10 cellular contexts compared by ENCODE assay signal in the genomic region with DNA sequence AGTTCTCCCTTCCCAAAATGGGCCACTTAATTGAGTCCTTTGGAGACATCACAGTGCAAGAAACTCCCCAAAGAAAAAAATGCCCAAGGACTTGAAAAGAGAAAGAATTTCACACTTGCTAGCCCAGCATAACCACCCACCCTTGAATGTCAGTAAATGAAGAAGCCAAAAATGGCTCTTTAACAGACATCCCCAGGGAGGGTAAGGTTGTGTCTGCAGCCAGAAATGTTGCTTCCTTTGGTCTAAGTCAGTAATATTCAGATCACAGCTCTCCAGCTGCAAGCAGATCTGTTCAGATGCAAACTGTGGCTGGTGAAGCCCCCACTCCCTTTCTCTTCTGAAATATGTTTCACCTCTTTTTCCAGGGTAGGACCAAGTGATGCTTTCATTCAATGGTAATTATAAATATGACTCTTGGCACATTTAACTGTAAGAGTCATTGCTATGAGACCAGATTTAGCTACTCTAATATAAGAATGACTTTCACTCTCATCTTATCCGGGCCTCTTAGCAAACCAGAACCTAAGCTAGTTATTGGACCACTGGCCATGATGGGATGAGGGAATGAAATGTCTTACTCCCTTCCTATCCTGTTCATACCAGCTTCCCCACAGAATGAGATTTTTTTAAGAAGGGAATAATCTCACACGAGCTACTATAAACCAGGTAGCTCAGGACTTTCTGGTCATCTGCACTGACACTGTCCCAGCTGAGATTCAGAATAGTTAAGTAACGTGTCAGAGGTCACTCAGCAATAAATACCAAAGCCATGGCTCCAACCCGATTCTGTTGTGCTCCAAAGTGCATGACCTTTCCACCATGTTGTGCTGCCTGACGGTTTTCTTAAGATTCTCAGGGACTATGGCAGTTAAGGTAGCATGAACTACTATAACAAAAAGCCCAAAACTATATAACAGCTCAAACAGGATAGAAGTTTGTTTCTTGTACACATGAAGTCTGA.
DNase-seq lines count a peak whose midpoint lies in the region; ATAC-seq and TF ChIP-seq lines count a peak whose summit lies in the region.
"Had no signal": no experiment of that assay in that cellular context is flagged by ENCODE, and none has a peak within 500 bp of the region (broad histone marks: within the 10 kb centered on the region; RNA-seq: fewer than 3 reads in every experiment).

No MANE protein-coding gene starts in this region.

- ATAC-seq in GM19452 (IDR thresholded peaks at IDR 0.05; ENCODE audit: unreplicated experiment): peak; percentile 72
- peak; percentile 66 for ATAC-seq in HG03159 (IDR thresholded peaks at IDR 0.05; ENCODE audit: unreplicated experiment)
- ATAC-seq: right lobe of liver had no signal

- DNase-seq in GM10266 (ENCODE audit: extremely low spot score) (peak; percentile 46), germinal center (ENCODE audit: low spot score) (peak; percentile 68), NCI-H2029 (lab: John Stamatoyannopoulos, UW) (no peak), NCI-H1092 treated with DMSO at 0.1 percent for 48 hours (lab: John Stamatoyannopoulos, UW) (no peak), HEK293T (ENCODE audit: extremely low spot score) (no peak), T-helper 1 cell (no peak)
- DNase-seq: activated CD8-positive, alpha-beta memory T cell treated with anti-CD3 and anti-CD28 coated beads, Interleukin-2, amount 50 U/mL, for 48 hours; right lobe of liver had no signal

- CTCF ChIA-PET in HEK293T (lab: Yijun Ruan, JAX): no interaction called here

- no peak for TF ChIP-seq CTCF in GM10266 (IDR thresholded peaks at IDR 0.05; ENCODE audit: control insufficient read depth, insufficient read depth, low read depth, missing control alignments)

- POLR2A ChIA-PET in HEK293T (lab: Yijun Ruan, JAX): no interaction called here

TF ChIP-seq in HEK293T, 16 proteins besides CTCF, POLR2A, EP300 and RAD21:
- no peak for TF ChIP-seq ZNF384 (IDR thresholded peaks at IDR 0.05)
- TF ChIP-seq L3MBTL2 (conservative IDR thresholded peaks at IDR 0.05): no peak
- no peak for TF ChIP-seq NFRKB (IDR thresholded peaks at IDR 0.05)
- TF ChIP-seq, protein P1, sequence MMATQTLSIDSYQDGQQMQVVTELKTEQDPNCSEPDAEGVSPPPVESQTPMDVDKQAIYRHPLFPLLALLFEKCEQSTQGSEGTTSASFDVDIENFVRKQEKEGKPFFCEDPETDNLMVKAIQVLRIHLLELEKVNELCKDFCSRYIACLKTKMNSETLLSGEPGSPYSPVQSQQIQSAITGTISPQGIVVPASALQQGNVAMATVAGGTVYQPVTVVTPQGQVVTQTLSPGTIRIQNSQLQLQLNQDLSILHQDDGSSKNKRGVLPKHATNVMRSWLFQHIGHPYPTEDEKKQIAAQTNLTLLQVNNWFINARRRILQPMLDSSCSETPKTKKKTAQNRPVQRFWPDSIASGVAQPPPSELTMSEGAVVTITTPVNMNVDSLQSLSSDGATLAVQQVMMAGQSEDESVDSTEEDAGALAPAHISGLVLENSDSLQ (IDR thresholded peaks at IDR 0.05): no peak

Comparison
In these comparisons a context has a peak if more than half of its experiments do, and no peak if none do; other contexts are left out.
1. DNase-seq: peak in GM10266 (single experiment) and germinal center (single experiment); none in NCI-H2029 (single experiment), NCI-H1092 treated with DMSO at 0.1 percent for 48 hours (single experiment), HEK293T (single experiment) and T-helper 1 cell (0 of 5).